In genomic region chr11:72965672-72966071, GRCh38 we compare ENCODE assay signal across 2 cellular contexts.
A peak's percentile ranks its signal among the peaks of the same experiment; 100 is the strongest.
TF ChIP-seq lines count a peak whose summit lies in the region.

No MANE protein-coding gene starts in this region.

TF ChIP-seq in IMR-90, 13 proteins besides CTCF, POLR2A, EP300 and RAD21:
- TF ChIP-seq USF2 (IDR thresholded peaks at IDR 0.05; ENCODE audit: low read depth, low read length) (no peak), MAFK (IDR thresholded peaks at IDR 0.05; ENCODE audit: low read depth, low read length) (no peak), ELK1 (IDR thresholded peaks at IDR 0.05; ENCODE audit: borderline replicate concordance, low read depth, low read length) (no peak), CHD1 (IDR thresholded peaks at IDR 0.05; ENCODE audit: low read depth, low read length) (no peak), RCOR1 (IDR thresholded peaks at IDR 0.05; ENCODE audit: insufficient replicate concordance, low read length) (no peak)

TF ChIP-seq in endothelial cell of umbilical vein, 7 proteins besides CTCF, POLR2A, EP300 and RAD21 (continued from another document):
- TF ChIP-seq JUN (IDR thresholded peaks at IDR 0.05; ENCODE audit: borderline replicate concordance, insufficient read depth, insufficient read length, low read depth) (peak; percentile 81), FOS (IDR thresholded peaks at IDR 0.05; ENCODE audit: borderline replicate concordance, insufficient read depth, low read length) (peak; percentile 47), POLR2AphosphoS5 (IDR thresholded peaks at IDR 0.05; ENCODE audit: insufficient read depth, low read depth, low read length) (peak; percentile 18), MAX (IDR thresholded peaks at IDR 0.05; ENCODE audit: insufficient read depth, insufficient read length) (no peak)
